ENCODE assay signal across 8 cellular contexts in genomic region chr3:185943363-185944106, GRCh38. TPM values are rescaled to one million over a fixed set of nuclear protein-coding genes. Genes with fewer than 3 reads are reported as not detected.
DNase-seq lines count a peak whose midpoint lies in the region; ATAC-seq, FAIRE-seq and TF ChIP-seq lines count a peak whose summit lies in the region.

No MANE protein-coding gene starts in this region.

- H3K4ac ChIP-seq in neuronal stem cell (ENCODE audit: low read length), result no peak overlapping the region

- H3K9ac ChIP-seq in Karpas-422 (ENCODE audit: low read length) (peak overlapping the region; percentile 40), neuronal stem cell (ENCODE audit: low read depth, low read length, poor library complexity) (no peak overlapping the region)

- H4K20me1 ChIP-seq in Karpas-422 (ENCODE audit: insufficient read depth, low read depth, low read length), result no peaks in the 10 kb centered on the region

- no peak overlapping the region for H2BK12ac ChIP-seq in neuronal stem cell (ENCODE audit: low read length)

- H3K9me3 Mint-ChIP-seq in activated T-helper 17 cell treated with anti-CD3 and anti-CD28 coated beads, Interleukin-2, amount 50 U/mL, for 72 hours, result no peaks in the 10 kb centered on the region

- H3K36me3 Mint-ChIP-seq in activated T-helper 17 cell treated with anti-CD3 and anti-CD28 coated beads, Interleukin-2, amount 50 U/mL, for 72 hours (ENCODE audit: low read depth), result no peaks in the 10 kb centered on the region

- no peaks in the 10 kb centered on the region for H3K9me3 ChIP-seq in Karpas-422 (ENCODE audit: low read length)
- H3K9me3 ChIP-seq in neuronal stem cell (replicated peaks in 1 of 2; ENCODE audit: control insufficient read depth in 2 of 2, insufficient read depth in 1 of 2, low read depth in 1 of 2, low read length in 2 of 2), result no peaks in the 10 kb centered on the region

- peak; percentile 100 for TF ChIP-seq CTCF in fibroblast of the aortic adventitia (IDR thresholded peaks at IDR 0.05; ENCODE audit: insufficient read depth, low read length)

- H2AFZ ChIP-seq in Karpas-422 (ENCODE audit: low read length) (peak overlapping the region; percentile 78), neuronal stem cell (ENCODE audit: low read length) (peak overlapping the region; percentile 82)

- peak overlapping the region; percentile 67 for H3K4me2 ChIP-seq in Karpas-422 (ENCODE audit: low read depth, low read length, poor library complexity, severe bottlenecking)
- peak overlapping the region; percentile 19 for H3K4me2 ChIP-seq in neuronal stem cell (ENCODE audit: insufficient read depth, low read length, poor library complexity, severe bottlenecking)

- H2AK5ac ChIP-seq in neuronal stem cell (ENCODE audit: low read depth, low read length), result no peak overlapping the region

- peak; percentile 33 for FAIRE-seq in RCC 7860 (lab: Jason Lieb, UNC)

- H3K4me1 Mint-ChIP-seq in activated T-helper 17 cell treated with anti-CD3 and anti-CD28 coated beads, Interleukin-2, amount 50 U/mL, for 72 hours, result peaks cover 5% of the 10 kb centered on the region

- H3K4me3 ChIP-seq in Karpas-422 (ENCODE audit: low read length), result peak overlapping the region; percentile 50; the same call in 1 of the 2 replicates
- H3K4me3 ChIP-seq in fibroblast of the aortic adventitia (ENCODE audit: low read depth, low read length), result peak overlapping the region; percentile 23
- no peak overlapping the region for H3K4me3 ChIP-seq in neuronal stem cell (ENCODE audit: low read length in 2 of 2)

- H3K36me3 ChIP-seq in Karpas-422 (ENCODE audit: insufficient read depth, low read length) (no peaks in the 10 kb centered on the region), neuronal stem cell (replicated peaks in 1 of 2; ENCODE audit: control insufficient read depth in 2 of 2, insufficient read depth in 2 of 2, low read length in 2 of 2) (no peaks in the 10 kb centered on the region)

- no peak overlapping the region for H4K91ac ChIP-seq in neuronal stem cell (ENCODE audit: low read depth, low read length, poor library complexity)

- H2BK15ac ChIP-seq in neuronal stem cell (ENCODE audit: low read length), result no peak overlapping the region

- H3K14ac ChIP-seq in neuronal stem cell (ENCODE audit: low read length), result no peak overlapping the region

- H3K23ac ChIP-seq in neuronal stem cell (ENCODE audit: low read depth, low read length, poor library complexity), result no peak overlapping the region

- no peak overlapping the region for H3K18ac ChIP-seq in neuronal stem cell (ENCODE audit: low read length)

- H3K79me2 ChIP-seq in Karpas-422 (ENCODE audit: low read length), result no peaks in the 10 kb centered on the region

- no CpG with 5 or more reads among the region's 6 CpGs for WGBS in neuronal stem cell (ENCODE audit: extremely low coverage in 2 of 2, insufficient read length in 2 of 2, insufficient replicate concordance in 1 of 2), 2 donors

- no peak overlapping the region for H2BK5ac ChIP-seq in neuronal stem cell (ENCODE audit: low read length)

- H2BK120ac ChIP-seq in neuronal stem cell (ENCODE audit: low read depth, low read length), result no peak overlapping the region

- peaks cover 17% of the 10 kb centered on the region for H3K4me1 ChIP-seq in Karpas-422 (ENCODE audit: low read length)
- H3K4me1 ChIP-seq in neuronal stem cell (ENCODE audit: control insufficient read depth in 2 of 2, insufficient read depth in 1 of 2, low read depth in 1 of 2, low read length in 2 of 2), result peaks cover 0 to 2% of the 10 kb centered on the region in 2 donors

- H3K79me1 ChIP-seq in neuronal stem cell (ENCODE audit: low read depth, low read length), result no peaks in the 10 kb centered on the region

- peaks cover 3% of the 10 kb centered on the region for H3K27me3 Mint-ChIP-seq in activated T-helper 17 cell treated with anti-CD3 and anti-CD28 coated beads, Interleukin-2, amount 50 U/mL, for 72 hours

- H3K27me3 ChIP-seq in Karpas-422 (ENCODE audit: low read length) (no peaks in the 10 kb centered on the region), neuronal stem cell (ENCODE audit: control insufficient read depth in 3 of 3, insufficient read depth in 3 of 3, low read depth in 1 of 3, low read length in 3 of 3) (peaks cover 0 to 6% (median 0%) of the 10 kb centered on the region in 3 experiments)

- DNase-seq in EH (ENCODE audit: low read depth) (peak; percentile 79), Karpas-422 (peak; percentile 94), RCC 7860 (ENCODE audit: low spot score) (peak; percentile 53), fibroblast of the aortic adventitia (ENCODE audit: low read depth) (peak; percentile 85), neuronal stem cell (ENCODE audit: low spot score) (peak; percentile 80), substantia nigra (lab: John Stamatoyannopoulos, UW) (peak; percentile 6 to 87 (median 60))

- no peak overlapping the region for H4K8ac ChIP-seq in neuronal stem cell (ENCODE audit: low read depth, low read length)

- H3K27ac ChIP-seq in Karpas-422 (ENCODE audit: low read length) (no peak overlapping the region), neuronal stem cell (replicated peaks; ENCODE audit: low read length) (no peak overlapping the region), substantia nigra (ENCODE audit: low read depth, low read length, poor library complexity, severe bottlenecking) (no peak overlapping the region)

- H3K4me3 Mint-ChIP-seq in activated T-helper 17 cell treated with anti-CD3 and anti-CD28 coated beads, Interleukin-2, amount 50 U/mL, for 72 hours, result peak overlapping the region; percentile 50

- H3K9me2 ChIP-seq in Karpas-422 (replicated peaks; ENCODE audit: insufficient read depth, low read length), result no peaks in the 10 kb centered on the region

- peak; percentile 94 for ATAC-seq in GM21825 (IDR thresholded peaks at IDR 0.05; ENCODE audit: unreplicated experiment)
- ATAC-seq in activated T-helper 17 cell treated with anti-CD3 and anti-CD28 coated beads, Interleukin-2, amount 50 U/mL, for 72 hours (replicated peaks), result peak; percentile 96

- no peak overlapping the region for H3K27ac Mint-ChIP-seq in activated T-helper 17 cell treated with anti-CD3 and anti-CD28 coated beads, Interleukin-2, amount 50 U/mL, for 72 hours

RNA-seq across cellular contexts. Expression of gene TRA2B, which starts 5.7 kb away (rescaled TPM):
- 328 and 331 TPM in 2 replicates for total RNA-seq in Karpas-422 (2014; rRNA removed; shearing (Covaris generic); ENCODE audit: low replicate concordance)
- total RNA-seq in activated T-helper 17 cell treated with anti-CD3 and anti-CD28 coated beads, Interleukin-2, amount 50 U/mL, for 72 hours, result 100 to 1,000 TPM; 158 to 232 TPM
- 96.7 and 157 TPM in 2 replicates for total RNA-seq in fibroblast of the aortic adventitia (ENCODE audit: low replicate concordance)
- polyA plus RNA-seq in neuronal stem cell (2013, experiment 1 of 2), result 305 TPM
- polyA plus RNA-seq in neuronal stem cell (2013, experiment 2 of 2), result 338 TPM

Comparison
In these comparisons a context has a peak if more than half of its experiments do, and no peak if none do; other contexts are left out.
1. H3K4me3 ChIP-seq: peak in Karpas-422 (single experiment) and fibroblast of the aortic adventitia (single experiment); none in neuronal stem cell (0 of 2).
2. Peak in every context shown above with its lines, with median percentiles within 50 percentile points of each other: DNase-seq.